In genomic region chr16:54425681-54426549, GRCh38 we compare ENCODE assay signal across 15 cellular contexts.
DNase-seq lines count a peak whose midpoint lies in the region; FAIRE-seq and TF ChIP-seq lines count a peak whose summit lies in the region.
"Had no signal": no experiment of that assay in that cellular context is flagged by ENCODE, and none has a peak within 500 bp of the region (broad histone marks: within the 10 kb centered on the region; RNA-seq: fewer than 3 reads in every experiment).

No MANE protein-coding gene starts in this region.

- peaks cover 3% of the 10 kb centered on the region for H3K9me1 ChIP-seq in keratinocyte (ENCODE audit: control insufficient read depth, extremely low read depth, insufficient read depth, low read length)

- dilution Hi-C loops in keratinocyte (cut with MboI; ENCODE audit: extremely low pct_ligation_motif_present, low sequenced_read_pairs), result no loop called here

- H3K36me3 ChIP-seq in keratinocyte (ENCODE audit: control insufficient read depth in 2 of 2, extremely low read depth in 1 of 2, insufficient read depth in 2 of 2, low read length in 2 of 2), result no peaks in the 10 kb centered on the region
- H3K36me3 ChIP-seq in suprapubic skin, result no peaks in the 10 kb centered on the region

- H3K4me1 ChIP-seq in keratinocyte (ENCODE audit: control insufficient read depth, extremely low read depth, insufficient read depth, low read length), result peaks cover 41% of the 10 kb centered on the region
- peaks cover 56% of the 10 kb centered on the region for H3K4me1 ChIP-seq in suprapubic skin

- TF ChIP-seq POLR2A in suprapubic skin (IDR thresholded peaks at IDR 0.05), result no peak

- no peak overlapping the region for H3K9ac ChIP-seq in keratinocyte (ENCODE audit: control insufficient read depth, extremely low read depth, insufficient read depth, low read length)

- H3K4me2 ChIP-seq in keratinocyte (ENCODE audit: control insufficient read depth, extremely low read depth, insufficient read depth, low read depth, low read length), result peak overlapping the region; percentile 44

- TF ChIP-seq CTCF in keratinocyte (optimal IDR thresholded peaks at IDR 0.05 in 1 of 3, IDR thresholded peaks at IDR 0.05 in 1 of 3, conservative IDR thresholded peaks at IDR 0.05 in 1 of 3; ENCODE audit: extremely low read depth in 1 of 3, insufficient read depth in 2 of 3, low read length in 3 of 3) (no peak), suprapubic skin (IDR thresholded peaks at IDR 0.05) (no peak), osteocyte (IDR thresholded peaks at IDR 0.05) (no peak), D721Med (IDR thresholded peaks at IDR 0.05; ENCODE audit: insufficient read depth, missing control alignments) (no peak)

- TF ChIP-seq EP300 in suprapubic skin (IDR thresholded peaks at IDR 0.05), result no peak

- H3K9me3 ChIP-seq in keratinocyte (ENCODE audit: control insufficient read depth, low read depth, low read length) (peaks cover 3% of the 10 kb centered on the region), suprapubic skin (no peaks in the 10 kb centered on the region)

- H3K4me3 Mint-ChIP-seq in osteocyte (ENCODE audit: unreplicated experiment), result no peak overlapping the region
- H3K4me3 Mint-ChIP-seq: CD4-positive, CD25-positive, alpha-beta regulatory T cell; H9 had no signal

- no peak overlapping the region for H3K27ac Mint-ChIP-seq in osteocyte (ENCODE audit: unreplicated experiment)
- H3K27ac Mint-ChIP-seq: CD4-positive, CD25-positive, alpha-beta regulatory T cell; H9 had no signal

- H3K27me3 ChIP-seq in keratinocyte (ENCODE audit: control insufficient read depth, extremely low read depth, insufficient read depth, low read length) (peaks cover 4% of the 10 kb centered on the region), suprapubic skin (no peaks in the 10 kb centered on the region)

- no peaks in the 10 kb centered on the region for H4K20me1 ChIP-seq in keratinocyte (ENCODE audit: control insufficient read depth, extremely low read depth, insufficient read depth, low read length)

- peaks cover 2% of the 10 kb centered on the region for H3K36me3 Mint-ChIP-seq in osteocyte (ENCODE audit: unreplicated experiment)
- H3K36me3 Mint-ChIP-seq: CD4-positive, CD25-positive, alpha-beta regulatory T cell had no signal

- peak; percentile 53 for DNase-seq in NCI-H69 (lab: John Stamatoyannopoulos, UW)
- DNase-seq in amniotic epithelial cell (ENCODE audit: low read depth), result peak; percentile 72
- DNase-seq in keratinocyte (ENCODE audit: low read depth, low spot score), result no peak
- DNase-seq in suprapubic skin (ENCODE audit: low spot score in 2 of 2), result no peak
- no peak for DNase-seq in osteocyte (ENCODE audit: extremely low spot score, unreplicated experiment)
- DNase-seq in cerebellum (ENCODE audit: low spot score), result no peak
- no peak for DNase-seq in D721Med (ENCODE audit: insufficient read length, low spot score)
- DNase-seq: CD4-positive, CD25-positive, alpha-beta regulatory T cell; H9; IMR-90; Karpas-422; NCI-H1105 treated with DMSO at 0.1 percent for 48 hours; NCI-H524; OCI-M1 had no signal

- H3K4me1 Mint-ChIP-seq in osteocyte (ENCODE audit: unreplicated experiment), result peaks cover 9% of the 10 kb centered on the region
- H3K4me1 Mint-ChIP-seq: CD4-positive, CD25-positive, alpha-beta regulatory T cell had no signal

- WGBS in suprapubic skin, result 49% methylated on average over 12 of the region's 12 CpGs

- no peak overlapping the region for H2AFZ ChIP-seq in keratinocyte (ENCODE audit: control insufficient read depth, low read length)

- FAIRE-seq in keratinocyte (lab: Jason Lieb, UNC), result peak; percentile 67
- no peak for FAIRE-seq in D721Med (lab: Jason Lieb, UNC)

- no peak overlapping the region for H3K27ac ChIP-seq in keratinocyte (ENCODE audit: control insufficient read depth, insufficient read depth, low read length)
- peak overlapping the region; percentile 66 for H3K27ac ChIP-seq in suprapubic skin
- H3K27ac ChIP-seq: RWPE1 had no signal

- no peaks in the 10 kb centered on the region for H3K9me3 Mint-ChIP-seq in osteocyte (ENCODE audit: unreplicated experiment)

- H3K79me2 ChIP-seq in keratinocyte (ENCODE audit: control insufficient read depth, insufficient read depth, low read length), result no peaks in the 10 kb centered on the region

- no peak overlapping the region for H3K4me3 ChIP-seq in keratinocyte (ENCODE audit: control insufficient read depth in 2 of 3, extremely low read depth in 1 of 3, insufficient read depth in 2 of 3, low read depth in 1 of 3, low read length in 3 of 3)
- no peak overlapping the region for H3K4me3 ChIP-seq in suprapubic skin

- peaks cover 24% of the 10 kb centered on the region for H3K27me3 Mint-ChIP-seq in osteocyte (ENCODE audit: unreplicated experiment)

Comparison
In these comparisons a context has a peak if more than half of its experiments do, and no peak if none do; other contexts are left out.
1. DNase-seq: peak in NCI-H69 (single experiment) and amniotic epithelial cell (single experiment); none in keratinocyte (single experiment), suprapubic skin (0 of 2), osteocyte (single experiment), cerebellum (single experiment) and D721Med (single experiment).